10 cellular contexts compared by ENCODE assay signal in genomic region chr6:150632785-150633465, GRCh38. TPM values are rescaled to one million over a fixed set of nuclear protein-coding genes. Genes with fewer than 3 reads are reported as not detected.
DNase-seq lines count a peak whose midpoint lies in the region; ATAC-seq, FAIRE-seq and TF ChIP-seq lines count a peak whose summit lies in the region.
"Had no signal": no experiment of that assay in that cellular context is flagged by ENCODE, and none has a peak within 500 bp of the region (broad histone marks: within the 10 kb centered on the region; RNA-seq: fewer than 3 reads in every experiment).

No MANE protein-coding gene starts in this region.

- intact Hi-C loops in OCI-LY7 (cut with micrococcal nuclease; ENCODE audit: unreplicated experiment) = no loop called here

- H3K27ac ChIP-seq in OCI-LY7 (ENCODE audit: low read depth, low read length, poor library complexity, severe bottlenecking) (peak overlapping the region; percentile 38), rectal smooth muscle tissue (ENCODE audit: low read depth, low read length) (no peak overlapping the region)

- no peak for TF ChIP-seq CTCF in OCI-LY7 (conservative IDR thresholded peaks at IDR 0.05; ENCODE audit: low read length)

- H3K9me3 ChIP-seq in OCI-LY7 (ENCODE audit: low read length) = no peaks in the 10 kb centered on the region
- H3K9me3 ChIP-seq: heart left ventricle had no signal

- peak overlapping the region; percentile 56 for H3K4me3 ChIP-seq in OCI-LY7 (ENCODE audit: low read depth, low read length, poor library complexity, severe bottlenecking)
- H3K4me3 ChIP-seq in rectal smooth muscle tissue (ENCODE audit: low read length) = peak overlapping the region; percentile 47

- no TSS peak for BruUV-seq in OCI-LY7 (replicated peaks; lab: Mats Ljungman, UMichigan)

- no peak overlapping the region for H3K9ac ChIP-seq in rectal smooth muscle tissue (ENCODE audit: low read length)

- no peaks in the 10 kb centered on the region for H3K27me3 ChIP-seq in rectal smooth muscle tissue (ENCODE audit: control insufficient read depth, insufficient read depth, low read length)
- H3K27me3 ChIP-seq: heart left ventricle had no signal

- peaks cover 81% of the 10 kb centered on the region for H3K4me1 ChIP-seq in OCI-LY7 (ENCODE audit: insufficient read depth, low read length, poor library complexity, severe bottlenecking)
- peaks cover 3% of the 10 kb centered on the region for H3K4me1 ChIP-seq in rectal smooth muscle tissue (ENCODE audit: control insufficient read depth, insufficient read depth, low read length)

- POLR2A ChIA-PET in OCI-LY7 (lab: Charles Lee) = interaction anchor here (1.0 to 2.0 kb wide), 5 partner anchors 10 to 54 kb away, joined by 4 to 7 read pairs (median 4); partner anchors contain the start of gene PLEKHG1

- CTCF ChIA-PET in OCI-LY7 (lab: Charles Lee; ENCODE audit: unreplicated experiment) = interaction anchor here (1.0 to 1.2 kb wide), 2 partner anchors 11 to 32 kb away, joined by 3 to 4 read pairs; no protein-coding TSS in a partner anchor

- no peaks in the 10 kb centered on the region for H3K9me2 ChIP-seq in OCI-LY7 (ENCODE audit: insufficient read depth, low read length)

- H3K79me2 ChIP-seq in OCI-LY7 (ENCODE audit: insufficient read depth, low read depth, low read length) = peaks cover 5% of the 10 kb centered on the region; the same call in 1 of the 2 replicates

- H3K36me3 ChIP-seq in OCI-LY7 (ENCODE audit: insufficient read depth, low read length) (no peaks in the 10 kb centered on the region), rectal smooth muscle tissue (ENCODE audit: control insufficient read depth, insufficient read depth, low read length) (no peaks in the 10 kb centered on the region)
- H3K36me3 ChIP-seq: heart left ventricle had no signal

- peak overlapping the region; percentile 88 for H3K4me2 ChIP-seq in OCI-LY7 (ENCODE audit: low read length)

- H2AFZ ChIP-seq in OCI-LY7 (ENCODE audit: low read length) = peak overlapping the region; percentile 72; the same call in 1 of the 2 replicates

- no peak for FAIRE-seq in HTR-8/SVneo (lab: Jason Lieb, UNC)

- peak; percentile 41 for ATAC-seq in GM18858 (IDR thresholded peaks at IDR 0.05; ENCODE audit: unreplicated experiment)
- ATAC-seq in GM21825 (IDR thresholded peaks at IDR 0.05; ENCODE audit: unreplicated experiment) = peak; percentile 31

- H4K20me1 ChIP-seq in OCI-LY7 (ENCODE audit: insufficient read depth, low read length) = no peaks in the 10 kb centered on the region

- DNase-seq in OCI-LY7 (ENCODE audit: low spot score) (peak; percentile 34), SIG-M5 treated with dmso at 0.1 percent for 504 hours (lab: John Stamatoyannopoulos, UW; ENCODE audit: unreplicated experiment) (no peak), A172 (ENCODE audit: low spot score) (no peak), NCI-H187 treated with DMSO at 0.1 percent for 48 hours (lab: John Stamatoyannopoulos, UW) (no peak), HTR-8/SVneo (ENCODE audit: insufficient read length, low spot score) (no peak)
- DNase-seq: heart left ventricle, NCI-H524 treated with DMSO at 0.1 percent for 48 hours had no signal

RNA-seq across cellular contexts. Expression of gene PLEKHG1, which starts 33.2 kb away (rescaled TPM):
- 13.1 and 19.6 TPM in 2 replicates for total RNA-seq in OCI-LY7 (2014; rRNA removed; shearing (Covaris generic))
- total RNA-seq in OCI-LY7 (2022) = 17.9 and 26.3 TPM in 2 replicates
- 0.21 and 0.48 TPM in 2 replicates for total RNA-seq in A172 (2014; rRNA removed; shearing (Covaris generic))
